In the genomic region with DNA sequence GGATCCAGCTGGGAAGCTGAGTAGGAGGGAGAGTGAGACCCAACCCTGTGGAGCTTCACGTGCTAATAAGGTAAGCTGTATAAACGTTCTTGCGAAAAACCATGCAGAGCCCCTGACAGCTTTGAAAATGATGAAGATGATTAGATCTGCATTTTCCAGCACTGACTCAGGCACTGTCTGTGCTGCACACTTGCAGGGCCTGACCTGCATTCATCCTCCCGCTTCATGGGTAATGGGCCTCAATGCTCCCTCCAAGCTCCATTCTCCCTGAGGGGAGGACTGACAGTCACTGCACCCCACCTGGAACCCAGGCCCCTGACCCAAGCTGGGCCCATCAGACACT, we compare ENCODE assay signal across 29 cellular contexts.
"Had no signal": no experiment of that assay in that cellular context is flagged by ENCODE, and none has a peak within 500 bp of the region (broad histone marks: within the 10 kb centered on the region; RNA-seq: fewer than 3 reads in every experiment).

No MANE protein-coding gene starts in this region.

- H3K36me3 ChIP-seq: left lung, lower lobe of right lung, pancreas, prostate gland, stomach, thyroid gland, transverse colon, upper lobe of right lung had no signal

- H3K36me3 Mint-ChIP-seq: immature natural killer cell; mesothelial cell of epicardium; naive B cell; natural killer cell; stimulated activated naive B cell treated with anti-CD40 and anti-IgM and Interleukin-4, amounts not matched to agents 10 μg/mL and 1 μg/mL and 100 μg/mL, for 72 hours had no signal

- H3K4me3 ChIP-seq: left lung, lower lobe of right lung, pancreas, prostate gland, skin epidermis, stomach, testis, thyroid gland, transverse colon, upper lobe of right lung had no signal

- H3K9me3 ChIP-seq: left lung, lower lobe of right lung, pancreas, prostate gland, stomach, testis, thyroid gland, transverse colon, upper lobe of right lung had no signal

- H3K4me1 Mint-ChIP-seq: immature natural killer cell; naive B cell; natural killer cell; stimulated activated naive B cell treated with anti-CD40 and anti-IgM and Interleukin-4, amounts not matched to agents 10 μg/mL and 1 μg/mL and 100 μg/mL, for 72 hours had no signal

- H3K27me3 ChIP-seq: left lung, pancreas, stomach, testis, thyroid gland, transverse colon, upper lobe of right lung had no signal

- ATAC-seq: left colon; left lung; lower lobe of right lung; natural killer cell; right cardiac atrium; sciatic nerve; stimulated activated naive B cell treated with anti-CD40 and anti-IgM and Interleukin-4, amounts not matched to agents 10 μg/mL and 1 μg/mL and 100 μg/mL, for 72 hours; stimulated activated naive CD8-positive, alpha-beta T cell treated with anti-CD3 and anti-CD28 coated beads, Interleukin-15, Interleukin-2, amounts not matched to agents 100 U/mL and 50 U/mL, for 24 hours; upper lobe of right lung had no signal

- H3K27ac ChIP-seq: left lung, lower lobe of right lung, pancreas, prostate gland, skin epidermis, stomach, testis, thyroid gland, transverse colon, upper lobe of right lung had no signal

- H3K27ac Mint-ChIP-seq: immature natural killer cell; mesothelial cell of epicardium; naive B cell; natural killer cell; stimulated activated naive B cell treated with anti-CD40 and anti-IgM and Interleukin-4, amounts not matched to agents 10 μg/mL and 1 μg/mL and 100 μg/mL, for 72 hours had no signal

- H3K4me1 ChIP-seq: left lung, lower lobe of right lung, pancreas, prostate gland, stomach, testis, thyroid gland, transverse colon, upper lobe of right lung had no signal

- H3K9me3 Mint-ChIP-seq: immature natural killer cell; mesothelial cell of epicardium; naive B cell; natural killer cell; nephron progenitor cell; stimulated activated naive B cell treated with anti-CD40 and anti-IgM and Interleukin-4, amounts not matched to agents 10 μg/mL and 1 μg/mL and 100 μg/mL, for 72 hours had no signal

- DNase-seq: hippocampal formation; immature natural killer cell; kidney; left colon; left lung; lower lobe of right lung; mesendoderm; naive B cell; natural killer cell; nephron progenitor cell; pancreas; posterior cingulate gyrus; retina; right cardiac atrium; stimulated activated CD4-positive, alpha-beta T cell treated with anti-CD3 and anti-CD28 coated beads, Interleukin-12 subunit alpha, Interleukin-12 subunit beta, amount 100 ng/mL, for 4 hours; stimulated activated CD4-positive, alpha-beta T cell treated with anti-CD3 and anti-CD28 coated beads, Interleukin-15, amount 100 ng/mL, for 24 hours; stimulated activated CD4-positive, alpha-beta T cell treated with anti-CD3 and anti-CD28 coated beads, Interleukin-2, amount 100 ng/mL, for 24 hours; stimulated activated CD4-positive, alpha-beta T cell treated with anti-CD3 and anti-CD28 coated beads, Interleukin-4, amount 100 ng/mL, for 1 hour; stimulated activated naive B cell treated with anti-CD40 and anti-IgM and Interleukin-4, amounts not matched to agents 10 μg/mL and 1 μg/mL and 100 μg/mL, for 72 hours; stimulated activated naive CD8-positive, alpha-beta T cell treated with anti-CD3 and anti-CD28 coated beads, Interleukin-15, Interleukin-2, amounts not matched to agents 100 U/mL and 50 U/mL, for 24 hours; stomach; testis; thyroid gland; transverse colon; upper lobe of right lung had no signal

- H3K4me3 Mint-ChIP-seq: immature natural killer cell; mesothelial cell of epicardium; naive B cell; natural killer cell; nephron progenitor cell; stimulated activated naive B cell treated with anti-CD40 and anti-IgM and Interleukin-4, amounts not matched to agents 10 μg/mL and 1 μg/mL and 100 μg/mL, for 72 hours had no signal

- H3K27me3 Mint-ChIP-seq: naive B cell; stimulated activated naive B cell treated with anti-CD40 and anti-IgM and Interleukin-4, amounts not matched to agents 10 μg/mL and 1 μg/mL and 100 μg/mL, for 72 hours had no signal
